14 cellular contexts compared by ENCODE assay signal in genomic region chr12:26874501-26875296, GRCh38. TPM values are rescaled to one million over a fixed set of nuclear protein-coding genes. Genes with fewer than 3 reads are reported as not detected.
A peak's percentile ranks its signal among the peaks of the same experiment; 100 is the strongest.
DNase-seq lines count a peak whose midpoint lies in the region; ATAC-seq and TF ChIP-seq lines count a peak whose summit lies in the region.
"Had no signal": no experiment of that assay in that cellular context is flagged by ENCODE, and none has a peak within 500 bp of the region (broad histone marks: within the 10 kb centered on the region; RNA-seq: fewer than 3 reads in every experiment).

No MANE protein-coding gene starts in this region.

- H3K23ac ChIP-seq in mesenchymal stem cell (ENCODE audit: low read length in 2 of 2) = no peak overlapping the region

- no peak for TF ChIP-seq CTCF in dorsolateral prefrontal cortex (IDR thresholded peaks at IDR 0.05 in 54 of 56, conservative IDR thresholded peaks at IDR 0.05 in 2 of 56; ENCODE audit: low read depth in 1 of 56, partially characterized antibody in 56 of 56)

- intact Hi-C loops in dorsolateral prefrontal cortex (cut with DNase I) = no loop called here

- DNase-seq in mesenchymal stem cell (peak; percentile 73), NCI-H1105 (lab: John Stamatoyannopoulos, UW) (no peak), NCI-H146 (lab: John Stamatoyannopoulos, UW) (no peak), HuH-7.5 (ENCODE audit: low spot score) (no peak), dorsolateral prefrontal cortex (no peak)
- DNase-seq: activated CD8-positive, alpha-beta T cell treated with anti-CD3 and anti-CD28 coated beads for 36 hours; Caco-2; left cardiac atrium; NCI-H1105 treated with DMSO at 0.1 percent for 48 hours; right cardiac atrium; stimulated activated naive CD4-positive, alpha-beta T cell had no signal

- H3K4me2 ChIP-seq in mesenchymal stem cell (ENCODE audit: low read length, poor library complexity, severe bottlenecking) = no peak overlapping the region

- H3K36me3 ChIP-seq in mesenchymal stem cell (ENCODE audit: control insufficient read depth in 1 of 2, insufficient read depth in 2 of 2, low read depth in 1 of 2, low read length in 2 of 2) = no peaks in the 10 kb centered on the region

- H3K27ac ChIP-seq in mesenchymal stem cell (ENCODE audit: low read length, poor library complexity, severe bottlenecking) = no peak overlapping the region
- no peak overlapping the region for H3K27ac ChIP-seq in dorsolateral prefrontal cortex

- H3K79me1 ChIP-seq in mesenchymal stem cell (replicated peaks; ENCODE audit: low read length, poor library complexity, severe bottlenecking) = no peaks in the 10 kb centered on the region

- H4K8ac ChIP-seq in mesenchymal stem cell (ENCODE audit: low read length) = no peak overlapping the region

- peak; percentile 75 for ATAC-seq in GM18520 (IDR thresholded peaks at IDR 0.05; ENCODE audit: unreplicated experiment)
- ATAC-seq in HG02571 (IDR thresholded peaks at IDR 0.05; ENCODE audit: unreplicated experiment) = peak; percentile 59
- ATAC-seq in HG03575 (IDR thresholded peaks at IDR 0.05; ENCODE audit: extremely low read depth, insufficient number of reproducible peaks, low FRiP score, unreplicated experiment) = peak; percentile 51
- ATAC-seq: activated CD8-positive, alpha-beta T cell treated with anti-CD3 and anti-CD28 coated beads for 36 hours; right cardiac atrium had no signal

- no peak overlapping the region for H2BK5ac ChIP-seq in mesenchymal stem cell (ENCODE audit: low read depth, low read length, poor library complexity, severe bottlenecking)

- H3K4me3 ChIP-seq in mesenchymal stem cell (ENCODE audit: insufficient read depth in 1 of 2, low read depth in 1 of 2, low read length in 2 of 2) = no peak overlapping the region
- H3K4me3 ChIP-seq in dorsolateral prefrontal cortex = no peak overlapping the region

- H2BK120ac ChIP-seq in mesenchymal stem cell (ENCODE audit: low read depth, low read length) = no peak overlapping the region

- no peak overlapping the region for H2BK15ac ChIP-seq in mesenchymal stem cell (ENCODE audit: low read depth, poor library complexity, severe bottlenecking)

- WGBS in mesenchymal stem cell = 48% methylated on average over 5 of the region's 7 CpGs

- H3K4me1 ChIP-seq in mesenchymal stem cell (ENCODE audit: control insufficient read depth, insufficient read depth, low read depth, low read length) = no peaks in the 10 kb centered on the region

- no peak overlapping the region for H2AK5ac ChIP-seq in mesenchymal stem cell (ENCODE audit: low read length, severe bottlenecking)

- no peak overlapping the region for H2BK12ac ChIP-seq in mesenchymal stem cell (ENCODE audit: low read length in 2 of 2)

- H2AFZ ChIP-seq in mesenchymal stem cell (ENCODE audit: low read depth, low read length) = no peak overlapping the region

- H3K9me3 ChIP-seq in mesenchymal stem cell (ENCODE audit: control insufficient read depth, low read length) = no peaks in the 10 kb centered on the region
- H3K9me3 ChIP-seq: Caco-2 had no signal

- no peak overlapping the region for H3K14ac ChIP-seq in mesenchymal stem cell (ENCODE audit: low read length in 2 of 2)

- H3K4ac ChIP-seq in mesenchymal stem cell (ENCODE audit: low read depth in 1 of 2, low read length in 2 of 2) = no peak overlapping the region

- peaks cover 0 to 11% of the 10 kb centered on the region in 2 experiments for H3K27me3 ChIP-seq in mesenchymal stem cell (ENCODE audit: control insufficient read depth in 1 of 2, insufficient read depth in 1 of 2, low read length in 2 of 2)
- no peaks in the 10 kb centered on the region for H3K27me3 ChIP-seq in dorsolateral prefrontal cortex

- no peak overlapping the region for H4K91ac ChIP-seq in mesenchymal stem cell (ENCODE audit: low read length)

- H3K18ac ChIP-seq in mesenchymal stem cell (ENCODE audit: low read depth in 1 of 2, low read length in 2 of 2) = no peak overlapping the region

- no peak overlapping the region for H3K9ac ChIP-seq in mesenchymal stem cell (ENCODE audit: low read length)

RNA-seq across cellular contexts. Expression of gene ITPR2, which starts 41.7 kb away (rescaled TPM):
- polyA plus RNA-seq in mesenchymal stem cell (2013, experiment 1 of 2) = 7.2 TPM
- 6.8 TPM for polyA plus RNA-seq in mesenchymal stem cell (2013, experiment 2 of 2)
- total RNA-seq in dorsolateral prefrontal cortex = 100 to 1,000 TPM in 2 of 120 experiments, 10 to 100 TPM in 118; 35.5 to 122 (median 61.5) TPM
